In the genomic region with DNA sequence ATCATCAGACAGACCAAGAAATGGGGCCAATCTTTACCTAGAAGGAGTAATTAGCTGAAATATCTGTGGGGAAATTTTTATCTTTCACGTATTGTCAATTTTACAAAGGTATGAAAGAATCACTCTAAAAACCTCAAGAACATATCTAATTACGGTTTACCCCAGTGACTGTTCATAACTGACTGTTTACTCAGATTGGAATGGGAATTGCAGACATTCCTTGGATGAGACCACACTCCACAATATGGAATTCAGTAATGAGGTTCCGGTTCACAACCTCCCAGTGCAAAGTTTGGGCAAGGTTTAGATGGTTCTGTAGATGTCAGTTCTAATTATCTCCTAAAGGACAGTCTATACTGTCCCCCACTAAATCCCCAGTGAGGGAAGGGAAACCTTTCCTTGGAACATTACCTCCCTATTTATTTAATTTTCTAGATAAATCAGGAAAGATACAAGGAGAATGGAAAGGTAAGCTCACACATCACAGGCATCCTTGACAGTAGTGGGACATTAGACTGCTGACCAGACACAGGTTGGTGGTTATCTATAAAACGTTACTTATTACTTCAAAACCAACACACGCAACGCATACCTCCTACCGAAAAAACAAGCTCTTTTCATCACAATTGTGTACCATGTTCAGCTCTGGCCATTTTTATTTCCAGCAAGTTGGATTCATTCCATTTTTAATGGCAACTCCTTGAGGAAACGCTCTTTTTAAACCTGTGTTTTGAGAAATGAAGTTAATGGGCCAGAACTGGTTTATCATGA, we compare ENCODE assay signal across 26 cellular contexts.
DNase-seq lines count a peak whose midpoint lies in the region; ATAC-seq and TF ChIP-seq lines count a peak whose summit lies in the region.
"Had no signal": no experiment of that assay in that cellular context is flagged by ENCODE, and none has a peak within 500 bp of the region (broad histone marks: within the 10 kb centered on the region; RNA-seq: fewer than 3 reads in every experiment).

No MANE protein-coding gene starts in this region.

- H3K4me3 ChIP-seq in AG10803 (ENCODE audit: low read length), result no peak overlapping the region
- no peak overlapping the region for H3K4me3 ChIP-seq in adipocyte (ENCODE audit: low read length)
- no peak overlapping the region for H3K4me3 ChIP-seq in mammary epithelial cell (replicated peaks in 1 of 3; ENCODE audit: insufficient read depth in 1 of 3, low read depth in 2 of 3, low read length in 3 of 3)
- H3K4me3 ChIP-seq: cardiac muscle cell, gastrocnemius medialis, HAP-1, sigmoid colon, thoracic aorta had no signal

- TF ChIP-seq CTCF in AG10803 (conservative IDR thresholded peaks at IDR 0.05; ENCODE audit: low read length) (no peak), mammary epithelial cell (conservative IDR thresholded peaks at IDR 0.05 in 1 of 2, IDR thresholded peaks at IDR 0.05 in 1 of 2; ENCODE audit: extremely low read depth in 1 of 2, insufficient read depth in 1 of 2, low read depth in 1 of 2, low read length in 2 of 2) (no peak)

- in situ Hi-C loops in mammary epithelial cell (cut with MboI; ENCODE audit: low sequenced_read_pairs in 2 of 2), result no loop called here

- no peak overlapping the region for H3K4me2 ChIP-seq in mammary epithelial cell (ENCODE audit: insufficient read depth, low read depth, low read length)

- no peak overlapping the region for H2AFZ ChIP-seq in mammary epithelial cell (ENCODE audit: low read depth, low read length)

- ATAC-seq in effector memory CD8-positive, alpha-beta T cell (replicated peaks), result no peak
- ATAC-seq: gastrocnemius medialis; stimulated activated memory B cell treated with anti-CD40 and anti-IgM and Interleukin-4, amounts not matched to agents 10 μg/mL and 1 μg/mL and 100 μg/mL, for 72 hours had no signal

- H3K4me1 Mint-ChIP-seq in effector memory CD8-positive, alpha-beta T cell (ENCODE audit: low read depth in 2 of 2), result no peaks in the 10 kb centered on the region
- H3K4me1 Mint-ChIP-seq: CD8-positive, alpha-beta memory T cell; naive B cell; stimulated activated memory B cell treated with anti-CD40 and anti-IgM and Interleukin-4, amounts not matched to agents 10 μg/mL and 1 μg/mL and 100 μg/mL, for 72 hours had no signal

- H3K9me3 Mint-ChIP-seq in effector memory CD8-positive, alpha-beta T cell, result no peaks in the 10 kb centered on the region
- H3K9me3 Mint-ChIP-seq: stimulated activated memory B cell treated with anti-CD40 and anti-IgM and Interleukin-4, amounts not matched to agents 10 μg/mL and 1 μg/mL and 100 μg/mL, for 72 hours; T-helper 1 cell treated with Interleukin-12 subunit alpha and Interleukin-12 subunit beta and Interleukin-4 antibody, amounts not matched to agents 30 μg/mL and 1 μg/mL, for 36 hours had no signal

- H4K20me1 ChIP-seq in mammary epithelial cell (ENCODE audit: insufficient read depth, low read length), result no peaks in the 10 kb centered on the region

- H3K27me3 Mint-ChIP-seq in effector memory CD8-positive, alpha-beta T cell, result peaks cover 76 to 77% of the 10 kb centered on the region in 2 donors

- CTCF ChIA-PET in mammary epithelial cell (lab: Charles Lee; ENCODE audit: low non-redundant PET), result no interaction called here

- no peaks in the 10 kb centered on the region for H3K79me2 ChIP-seq in mammary epithelial cell (ENCODE audit: insufficient read depth, low read length)

- DNase-seq in AG10803 (ENCODE audit: low read depth), result peak; percentile 76
- peak; percentile 45 for DNase-seq in HS-5 (ENCODE audit: low read depth)
- DNase-seq in adipocyte (ENCODE audit: low read depth), result peak; percentile 31
- peak; percentile 25 for DNase-seq in iris pigment epithelial cell (ENCODE audit: low read depth)
- DNase-seq in NCI-H1694 treated with DMSO at 0.1 percent for 48 hours (lab: John Stamatoyannopoulos, UW), result no peak
- no peak for DNase-seq in NCI-H1417 treated with DMSO at 0.1 percent for 48 hours (lab: John Stamatoyannopoulos, UW)
- DNase-seq in mammary epithelial cell, result no peak
- no peak for DNase-seq in effector memory CD8-positive, alpha-beta T cell
- DNase-seq: ACHN; activated CD4-positive, alpha-beta T cell treated with anti-CD3 and anti-CD28 coated beads, Interleukin-2, amount 50 U/mL, for 1 hour; activated CD8-positive, alpha-beta memory T cell treated with anti-CD3 and anti-CD28 coated beads, Interleukin-2, amount 50 U/mL, for 48 hours; CD8-positive, alpha-beta memory T cell; DMS79; gastrocnemius medialis; MM.1S; naive B cell; NCI-H1694; NCI-H82; OCI-M1; SIG-M5; sigmoid colon had no signal

- H3K36me3 Mint-ChIP-seq in effector memory CD8-positive, alpha-beta T cell (ENCODE audit: insufficient read depth), result no peaks in the 10 kb centered on the region
- H3K36me3 Mint-ChIP-seq: CD8-positive, alpha-beta memory T cell; naive B cell; stimulated activated memory B cell treated with anti-CD40 and anti-IgM and Interleukin-4, amounts not matched to agents 10 μg/mL and 1 μg/mL and 100 μg/mL, for 72 hours had no signal

- H3K27ac ChIP-seq in mammary epithelial cell (ENCODE audit: insufficient read depth, low read depth, low read length), result no peak overlapping the region
- H3K27ac ChIP-seq: cardiac muscle cell, gastrocnemius medialis, sigmoid colon, thoracic aorta had no signal

- no peak overlapping the region for H3K4me3 Mint-ChIP-seq in effector memory CD8-positive, alpha-beta T cell
- H3K4me3 Mint-ChIP-seq: CD8-positive, alpha-beta memory T cell; naive B cell; stimulated activated memory B cell treated with anti-CD40 and anti-IgM and Interleukin-4, amounts not matched to agents 10 μg/mL and 1 μg/mL and 100 μg/mL, for 72 hours; T-helper 1 cell treated with Interleukin-12 subunit alpha and Interleukin-12 subunit beta and Interleukin-4 antibody, amounts not matched to agents 30 μg/mL and 1 μg/mL, for 36 hours had no signal

- intact Hi-C loops in mammary epithelial cell (cut with micrococcal nuclease), result no loop called here

- H3K9ac ChIP-seq in adipocyte (ENCODE audit: low read length) (no peak overlapping the region), mammary epithelial cell (ENCODE audit: insufficient read depth, low read length) (no peak overlapping the region)

- dilution Hi-C loops in mammary epithelial cell (cut with HindIII; ENCODE audit: low sequenced_read_pairs), result no loop called here

- BruUV-seq in mammary epithelial cell (replicated peaks; lab: Mats Ljungman, UMichigan), result no TSS peak

- peaks cover 3% of the 10 kb centered on the region for H3K4me1 ChIP-seq in adipocyte (ENCODE audit: control insufficient read depth, insufficient read depth, low read length)
- no peaks in the 10 kb centered on the region for H3K4me1 ChIP-seq in mammary epithelial cell (ENCODE audit: insufficient read depth, low read length)

- H3K36me3 ChIP-seq in adipocyte (ENCODE audit: control insufficient read depth, insufficient read depth, low read length, severe bottlenecking) (no peaks in the 10 kb centered on the region), mammary epithelial cell (ENCODE audit: insufficient read depth, low read length) (no peaks in the 10 kb centered on the region)
- H3K36me3 ChIP-seq: cardiac muscle cell, gastrocnemius medialis, HAP-1, thoracic aorta had no signal

- H3K27me3 ChIP-seq in adipocyte (replicated peaks; ENCODE audit: control insufficient read depth, insufficient read depth, low read length) (no peaks in the 10 kb centered on the region), mammary epithelial cell (ENCODE audit: insufficient read depth, low read length) (no peaks in the 10 kb centered on the region)
- H3K27me3 ChIP-seq: cardiac muscle cell, gastrocnemius medialis, sigmoid colon had no signal

- H3K27ac Mint-ChIP-seq in effector memory CD8-positive, alpha-beta T cell, result no peak overlapping the region
- H3K27ac Mint-ChIP-seq: CD8-positive, alpha-beta memory T cell; naive B cell; stimulated activated memory B cell treated with anti-CD40 and anti-IgM and Interleukin-4, amounts not matched to agents 10 μg/mL and 1 μg/mL and 100 μg/mL, for 72 hours; T-helper 1 cell treated with Interleukin-12 subunit alpha and Interleukin-12 subunit beta and Interleukin-4 antibody, amounts not matched to agents 30 μg/mL and 1 μg/mL, for 36 hours had no signal

- H3K9me3 ChIP-seq in adipocyte (ENCODE audit: control insufficient read depth, low read length), result no peaks in the 10 kb centered on the region
- no peaks in the 10 kb centered on the region for H3K9me3 ChIP-seq in mammary epithelial cell (replicated peaks; ENCODE audit: insufficient read depth, low read length)
- H3K9me3 ChIP-seq: gastrocnemius medialis, HAP-1, sigmoid colon, thoracic aorta had no signal

- 82% methylated on average over 8 of the region's 8 CpGs for WGBS in mammary epithelial cell (ENCODE audit: low coverage, missing lambda C conversion rate)

Comparison
In these comparisons a context has a peak if more than half of its experiments do, and no peak if none do; other contexts are left out.
1. DNase-seq: peak in AG10803 (single experiment), HS-5 (single experiment), adipocyte (single experiment) and iris pigment epithelial cell (single experiment); none in NCI-H1694 treated with DMSO at 0.1 percent for 48 hours (single experiment), NCI-H1417 treated with DMSO at 0.1 percent for 48 hours (single experiment), mammary epithelial cell (single experiment) and effector memory CD8-positive, alpha-beta T cell (0 of 3).